1 cellular context compared by ENCODE assay signal in the genomic region with DNA sequence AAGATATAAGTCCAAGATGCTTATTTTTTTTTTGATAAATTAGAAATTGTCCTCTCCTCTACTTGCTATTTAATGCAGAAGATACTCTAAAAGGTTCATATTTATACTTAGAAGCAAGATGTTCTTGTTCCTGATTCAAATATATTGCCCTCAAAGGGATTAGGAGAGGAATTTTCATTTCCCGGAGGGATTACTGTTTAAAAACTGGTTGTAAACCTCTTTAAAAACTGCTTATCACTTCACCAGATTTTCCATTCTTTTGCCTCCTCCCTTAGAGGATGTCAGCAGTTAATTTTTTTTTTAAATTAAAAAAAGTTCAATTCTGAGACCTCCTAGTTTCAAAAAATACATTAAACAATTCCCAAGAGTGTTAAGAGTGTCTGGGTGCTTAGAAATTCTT.
TF ChIP-seq lines count a peak whose summit lies in the region.

No MANE protein-coding gene starts in this region.

TF ChIP-seq in HEK293, 187 proteins besides CTCF, POLR2A, EP300 and RAD21 (continued from another document):
- TF ChIP-seq, protein P1, sequence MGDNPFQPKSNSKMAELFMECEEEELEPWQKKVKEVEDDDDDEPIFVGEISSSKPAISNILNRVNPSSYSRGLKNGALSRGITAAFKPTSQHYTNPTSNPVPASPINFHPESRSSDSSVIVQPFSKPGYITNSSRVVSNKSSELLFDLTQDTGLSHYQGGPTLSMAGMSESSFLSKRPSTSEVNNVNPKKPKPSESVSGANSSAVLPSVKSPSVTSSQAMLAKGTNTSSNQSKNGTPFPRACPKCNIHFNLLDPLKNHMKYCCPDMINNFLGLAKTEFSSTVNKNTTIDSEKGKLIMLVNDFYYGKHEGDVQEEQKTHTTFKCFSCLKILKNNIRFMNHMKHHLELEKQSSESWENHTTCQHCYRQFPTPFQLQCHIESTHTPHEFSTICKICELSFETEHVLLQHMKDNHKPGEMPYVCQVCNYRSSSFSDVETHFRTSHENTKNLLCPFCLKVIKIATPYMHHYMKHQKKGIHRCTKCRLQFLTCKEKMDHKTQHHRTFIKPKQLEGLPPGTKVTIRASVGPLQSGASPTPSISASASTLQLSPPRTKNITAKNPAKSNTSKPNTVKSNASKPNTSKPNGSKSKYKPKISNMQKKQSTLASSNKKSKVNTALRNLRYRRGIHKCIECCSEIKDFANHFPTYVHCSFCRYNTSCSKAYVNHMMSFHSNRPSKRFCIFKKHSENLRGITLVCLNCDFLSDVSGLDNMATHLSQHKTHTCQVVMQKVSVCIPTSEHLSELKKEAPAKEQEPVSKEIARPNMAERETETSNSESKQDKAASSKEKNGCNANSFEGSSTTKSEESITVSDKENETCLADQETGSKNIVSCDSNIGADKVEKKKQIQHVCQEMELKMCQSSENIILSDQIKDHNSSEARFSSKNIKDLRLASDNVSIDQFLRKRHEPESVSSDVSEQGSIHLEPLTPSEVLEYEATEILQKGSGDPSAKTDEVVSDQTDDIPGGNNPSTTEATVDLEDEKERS (tag by site-specific recombination; IDR thresholded peaks at IDR 0.05), result no peak
- TF ChIP-seq, protein P2, sequence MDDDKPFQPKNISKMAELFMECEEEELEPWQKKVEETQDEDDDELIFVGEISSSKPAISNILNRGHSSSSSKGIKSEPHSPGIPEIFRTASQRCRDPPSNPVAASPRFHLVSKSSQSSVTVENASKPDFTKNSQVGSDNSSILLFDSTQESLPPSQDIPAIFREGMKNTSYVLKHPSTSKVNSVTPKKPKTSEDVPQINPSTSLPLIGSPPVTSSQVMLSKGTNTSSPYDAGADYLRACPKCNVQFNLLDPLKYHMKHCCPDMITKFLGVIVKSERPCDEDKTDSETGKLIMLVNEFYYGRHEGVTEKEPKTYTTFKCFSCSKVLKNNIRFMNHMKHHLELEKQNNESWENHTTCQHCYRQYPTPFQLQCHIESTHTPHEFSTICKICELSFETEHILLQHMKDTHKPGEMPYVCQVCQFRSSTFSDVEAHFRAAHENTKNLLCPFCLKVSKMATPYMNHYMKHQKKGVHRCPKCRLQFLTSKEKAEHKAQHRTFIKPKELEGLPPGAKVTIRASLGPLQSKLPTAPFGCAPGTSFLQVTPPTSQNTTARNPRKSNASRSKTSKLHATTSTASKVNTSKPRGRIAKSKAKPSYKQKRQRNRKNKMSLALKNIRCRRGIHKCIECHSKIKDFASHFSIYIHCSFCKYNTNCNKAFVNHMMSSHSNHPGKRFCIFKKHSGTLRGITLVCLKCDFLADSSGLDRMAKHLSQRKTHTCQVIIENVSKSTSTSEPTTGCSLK (tag by site-specific recombination; IDR thresholded peaks at IDR 0.05), result no peak
- TF ChIP-seq ZNF133 (tag by site-specific recombination; IDR thresholded peaks at IDR 0.05) (no peak), SETDB1 (IDR thresholded peaks at IDR 0.05; ENCODE audit: insufficient read length, low read length) (no peak), ZNF837 (tag by site-specific recombination; IDR thresholded peaks at IDR 0.05) (no peak)
